25 cellular contexts compared by ENCODE assay signal in the genomic region with DNA sequence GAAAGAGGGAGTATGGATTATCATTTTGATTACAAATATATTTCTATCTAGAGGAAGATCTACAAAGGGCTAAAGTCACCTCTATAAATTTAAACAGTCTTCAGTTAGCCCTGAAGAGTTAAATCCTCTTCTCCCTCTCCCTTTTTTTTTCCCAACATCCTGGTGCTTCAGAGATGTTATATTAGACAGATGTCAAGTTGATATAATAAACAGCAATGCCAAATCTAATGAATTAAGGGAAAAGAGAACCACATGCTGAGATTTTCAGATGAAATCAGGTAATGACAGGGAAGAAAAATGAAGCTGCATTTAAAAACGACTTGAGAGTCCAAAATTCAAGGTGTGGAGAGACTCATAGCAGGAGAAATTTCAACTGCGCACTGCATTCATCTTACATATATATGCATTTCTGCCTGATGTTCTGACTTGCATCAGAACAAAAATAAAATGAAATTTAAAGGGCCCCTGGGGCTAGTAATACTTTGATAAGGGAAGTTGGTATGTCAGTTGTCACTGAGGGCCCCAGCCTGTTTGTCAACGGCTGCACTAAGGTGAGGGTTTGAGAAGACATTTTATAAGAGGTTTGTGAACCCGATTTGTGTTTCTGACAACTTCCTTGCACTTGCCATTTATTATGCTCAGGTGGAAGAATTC.
"Had no signal": no experiment of that assay in that cellular context is flagged by ENCODE, and none has a peak within 500 bp of the region (broad histone marks: within the 10 kb centered on the region; RNA-seq: fewer than 3 reads in every experiment).

No MANE protein-coding gene starts in this region.

- ATAC-seq: heart left ventricle; left colon; left ventricle myocardium superior; psoas muscle; right lobe of liver; stimulated activated memory B cell treated with anti-CD40 and anti-IgM and Interleukin-4, amounts not matched to agents 10 μg/mL and 1 μg/mL and 100 μg/mL, for 72 hours had no signal

- H3K9ac ChIP-seq: parathyroid adenoma had no signal

- H3K4me3 Mint-ChIP-seq: endodermal cell; neural crest cell; stimulated activated memory B cell treated with anti-CD40 and anti-IgM and Interleukin-4, amounts not matched to agents 10 μg/mL and 1 μg/mL and 100 μg/mL, for 72 hours; stimulated activated naive CD8-positive, alpha-beta T cell treated with anti-CD3 and anti-CD28 coated beads, Interleukin-15, Interleukin-2, amounts not matched to agents 100 ng/mL and 50 ng/mL, for 24 hours had no signal

- DNase-seq: effector CD4-positive, alpha-beta T cell; endodermal cell; erythroblast; foreskin melanocyte; heart left ventricle; hippocampal formation; left colon; left ventricle myocardium superior; mesenchymal stem cell; midbrain; psoas muscle; retina; right lobe of liver; spleen; stimulated activated CD4-positive, alpha-beta T cell treated with anti-CD3 and anti-CD28 coated beads, Interleukin-15, amount 100 ng/mL, for 24 hours; stimulated activated CD4-positive, alpha-beta T cell treated with anti-CD3 and anti-CD28 coated beads, Interleukin-1b, Interleukin-23, amount 100 ng/mL, for 48 hours; stimulated activated CD4-positive, alpha-beta T cell treated with anti-CD3 and anti-CD28 coated beads, Interleukin-4, amount 100 ng/mL, for 24 hours; tibial artery; upper lobe of left lung; uterus had no signal

- H3K27ac Mint-ChIP-seq: endodermal cell; stimulated activated memory B cell treated with anti-CD40 and anti-IgM and Interleukin-4, amounts not matched to agents 10 μg/mL and 1 μg/mL and 100 μg/mL, for 72 hours; stimulated activated naive CD8-positive, alpha-beta T cell treated with anti-CD3 and anti-CD28 coated beads, Interleukin-15, Interleukin-2, amounts not matched to agents 100 ng/mL and 50 ng/mL, for 24 hours had no signal

- H3K9me3 Mint-ChIP-seq: endodermal cell; neural crest cell; stimulated activated memory B cell treated with anti-CD40 and anti-IgM and Interleukin-4, amounts not matched to agents 10 μg/mL and 1 μg/mL and 100 μg/mL, for 72 hours; stimulated activated naive CD8-positive, alpha-beta T cell treated with anti-CD3 and anti-CD28 coated beads, Interleukin-15, Interleukin-2, amounts not matched to agents 100 ng/mL and 50 ng/mL, for 24 hours had no signal

- H2AFZ ChIP-seq: parathyroid adenoma had no signal

- H3K4me1 ChIP-seq: psoas muscle, right lobe of liver, uterus had no signal

- H3K27me3 ChIP-seq: right lobe of liver, tibial artery, upper lobe of left lung, uterus had no signal

- H3K4me3 ChIP-seq: heart left ventricle, lung, psoas muscle, right lobe of liver, spleen, tibial artery, upper lobe of left lung, uterus had no signal

- H3K36me3 ChIP-seq: heart left ventricle, right lobe of liver, spleen, tibial artery, upper lobe of left lung, uterus had no signal

- H3K27ac ChIP-seq: heart left ventricle, parathyroid adenoma, psoas muscle, right lobe of liver, tibial artery, upper lobe of left lung, uterus had no signal

- H3K9me3 ChIP-seq: heart left ventricle, psoas muscle, right lobe of liver, spleen, tibial artery, upper lobe of left lung, uterus had no signal

- H3K36me3 Mint-ChIP-seq: stimulated activated memory B cell treated with anti-CD40 and anti-IgM and Interleukin-4, amounts not matched to agents 10 μg/mL and 1 μg/mL and 100 μg/mL, for 72 hours had no signal
